ENCODE assay signal across 15 cellular contexts in genomic region chr2:157684940-157685466, GRCh38.
"Had no signal": no experiment of that assay in that cellular context is flagged by ENCODE, and none has a peak within 500 bp of the region (broad histone marks: within the 10 kb centered on the region; RNA-seq: fewer than 3 reads in every experiment).

No MANE protein-coding gene starts in this region.

- H3K27ac Mint-ChIP-seq: activated T-helper 17 cell treated with anti-CD3 and anti-CD28 coated beads, Interleukin-2, amount 50 U/mL, for 72 hours; stimulated activated memory B cell treated with anti-CD40 and anti-IgM and Interleukin-4, amounts not matched to agents 10 μg/mL and 1 μg/mL and 100 μg/mL, for 72 hours had no signal

- H3K4me1 Mint-ChIP-seq: activated T-helper 17 cell treated with anti-CD3 and anti-CD28 coated beads, Interleukin-2, amount 50 U/mL, for 72 hours; central memory CD8-positive, alpha-beta T cell had no signal

- H3K36me3 ChIP-seq: brain microvascular endothelial cell, neutrophil, tibial artery had no signal

- H3K27ac ChIP-seq: brain microvascular endothelial cell, coronary artery, neutrophil, tibial artery, VCaP had no signal

- H3K27me3 Mint-ChIP-seq: activated T-helper 17 cell treated with anti-CD3 and anti-CD28 coated beads, Interleukin-2, amount 50 U/mL, for 72 hours had no signal

- H3K9me3 ChIP-seq: neutrophil, tibial artery had no signal

- H3K36me3 Mint-ChIP-seq: stimulated activated memory B cell treated with anti-CD40 and anti-IgM and Interleukin-4, amounts not matched to agents 10 μg/mL and 1 μg/mL and 100 μg/mL, for 72 hours had no signal

- H3K4me3 Mint-ChIP-seq: activated T-helper 17 cell treated with anti-CD3 and anti-CD28 coated beads, Interleukin-2, amount 50 U/mL, for 72 hours; central memory CD8-positive, alpha-beta T cell; stimulated activated memory B cell treated with anti-CD40 and anti-IgM and Interleukin-4, amounts not matched to agents 10 μg/mL and 1 μg/mL and 100 μg/mL, for 72 hours had no signal

- ATAC-seq: activated T-helper 17 cell treated with anti-CD3 and anti-CD28 coated beads, Interleukin-2, amount 50 U/mL, for 72 hours; esophagus mucosa; left cardiac atrium; stimulated activated memory B cell treated with anti-CD40 and anti-IgM and Interleukin-4, amounts not matched to agents 10 μg/mL and 1 μg/mL and 100 μg/mL, for 72 hours had no signal

- H3K27me3 ChIP-seq: brain microvascular endothelial cell, neutrophil, tibial artery had no signal

- H3K4me3 ChIP-seq: coronary artery, lung, tibial artery had no signal

- DNase-seq: activated CD4-positive, alpha-beta T cell treated with anti-CD3 and anti-CD28 coated beads, Interleukin-2, amount 50 U/mL, for 48 hours; activated naive CD4-positive, alpha-beta T cell treated with Interleukin-2 at 50 U/mL for 16 hours; brain microvascular endothelial cell; left cardiac atrium; stimulated activated CD4-positive, alpha-beta T cell treated with anti-CD3 and anti-CD28 coated beads, Interleukin-2, amount 100 ng/mL, for 48 hours; T1000; tibial artery had no signal

- H3K9me3 Mint-ChIP-seq: activated T-helper 17 cell treated with anti-CD3 and anti-CD28 coated beads, Interleukin-2, amount 50 U/mL, for 72 hours; central memory CD8-positive, alpha-beta T cell; stimulated activated memory B cell treated with anti-CD40 and anti-IgM and Interleukin-4, amounts not matched to agents 10 μg/mL and 1 μg/mL and 100 μg/mL, for 72 hours had no signal

- H3K4me1 ChIP-seq: tibial artery had no signal
